Comparison of ENCODE assay signal across 8 cellular contexts in the genomic region with DNA sequence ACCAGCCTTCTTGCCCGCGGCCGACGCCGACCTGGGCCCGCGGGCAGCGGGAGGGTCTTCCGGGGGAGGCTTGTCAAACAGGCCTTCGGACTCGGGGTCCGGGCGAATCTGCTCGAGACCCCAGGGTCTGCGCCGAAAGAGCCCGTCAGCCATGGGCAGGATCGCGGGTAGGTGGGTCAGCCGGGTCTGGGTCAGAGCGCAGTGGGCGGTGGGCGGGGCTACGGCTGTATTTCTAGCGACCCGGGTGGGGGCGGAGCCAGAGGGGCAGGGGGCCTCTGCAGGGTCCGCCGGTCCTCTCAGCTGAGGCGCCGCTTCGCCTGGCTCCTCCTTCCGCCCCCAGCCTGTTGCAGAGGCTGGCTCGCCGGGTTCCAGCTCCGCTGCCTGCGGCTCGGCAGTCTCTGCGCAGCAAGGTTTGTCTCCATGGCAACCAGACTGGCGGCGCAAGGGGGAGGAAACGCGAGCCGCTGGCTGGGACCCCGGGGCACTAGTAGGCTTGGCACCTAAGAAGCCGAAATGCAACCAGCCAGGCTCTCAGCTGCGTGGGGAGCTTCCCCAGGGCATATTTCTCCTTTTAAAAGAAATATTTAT. TPM values are rescaled to one million over a fixed set of nuclear protein-coding genes. Genes with fewer than 3 reads are reported as not detected.
DNase-seq lines count a peak whose midpoint lies in the region; ATAC-seq lines count a peak whose summit lies in the region.

No MANE protein-coding gene starts in this region.

- peak overlapping the region in 1 of 2 donors; percentile 42 for H3K9ac ChIP-seq in stomach smooth muscle (ENCODE audit: low read length in 2 of 2)

- H3K4me3 ChIP-seq in SJCRH30: peak overlapping the region; percentile 65
- peak overlapping the region; percentile 69 to 76 for H3K4me3 ChIP-seq in stomach smooth muscle (ENCODE audit: low read length in 2 of 2)

- peak; percentile 84 to 96 for ATAC-seq in activated naive CD4-positive, alpha-beta T cell treated with anti-CD3 and anti-CD28 coated beads, Interleukin-2, amount 50 U/mL, for 72 hours
- ATAC-seq in GM21515 (IDR thresholded peaks at IDR 0.05; ENCODE audit: unreplicated experiment): no peak

- no peaks in the 10 kb centered on the region for H3K36me3 Mint-ChIP-seq in activated naive CD4-positive, alpha-beta T cell treated with anti-CD3 and anti-CD28 coated beads, Interleukin-2, amount 50 U/mL, for 72 hours

- no peaks in the 10 kb centered on the region for H3K36me3 ChIP-seq in SJCRH30
- H3K36me3 ChIP-seq in stomach smooth muscle (ENCODE audit: control insufficient read depth in 2 of 2, insufficient read depth in 2 of 2, low read length in 2 of 2): no peaks in the 10 kb centered on the region

- H3K27ac Mint-ChIP-seq in activated naive CD4-positive, alpha-beta T cell treated with anti-CD3 and anti-CD28 coated beads, Interleukin-2, amount 50 U/mL, for 72 hours: no peak overlapping the region

- H3K27ac ChIP-seq in SJCRH30 (no peak overlapping the region), stomach smooth muscle (ENCODE audit: low read length) (no peak overlapping the region)

- H3K4me1 ChIP-seq in SJCRH30 (no peaks in the 10 kb centered on the region), stomach smooth muscle (ENCODE audit: control insufficient read depth, insufficient read depth, low read length) (peaks cover 17% of the 10 kb centered on the region)

- H3K9me3 ChIP-seq in SJCRH30 (replicated peaks) (no peaks in the 10 kb centered on the region), stomach smooth muscle (ENCODE audit: control insufficient read depth in 2 of 2, low read length in 2 of 2) (no peaks in the 10 kb centered on the region)

- no peaks in the 10 kb centered on the region for H3K27me3 ChIP-seq in SJCRH30
- H3K27me3 ChIP-seq in stomach smooth muscle (ENCODE audit: control insufficient read depth in 1 of 2, insufficient read depth in 2 of 2, low read length in 2 of 2): peaks cover 2 to 23% of the 10 kb centered on the region in 2 donors

- no peaks in the 10 kb centered on the region for H3K9me3 Mint-ChIP-seq in activated naive CD4-positive, alpha-beta T cell treated with anti-CD3 and anti-CD28 coated beads, Interleukin-2, amount 50 U/mL, for 72 hours

- peak; percentile 51 for DNase-seq in DMS 273 treated with DMSO at 0.1 percent for 48 hours (lab: John Stamatoyannopoulos, UW)
- DNase-seq in Kasumi-1 (lab: John Stamatoyannopoulos, UW): peak; percentile 24 to 32
- peak; percentile 92 to 93 for DNase-seq in SJCRH30
- DNase-seq in activated naive CD4-positive, alpha-beta T cell treated with anti-CD3 and anti-CD28 coated beads, Interleukin-2, amount 50 U/mL, for 72 hours (ENCODE audit: low spot score in 2 of 2): peak in 1 of 2 donors; percentile 69
- DNase-seq in glomerular visceral epithelial cell (ENCODE audit: extremely low spot score): peak; percentile 72
- DNase-seq in nucleus accumbens (lab: John Stamatoyannopoulos, UW): peak; percentile 14 to 96 (median 80)

RNA-seq across cellular contexts. Expression of gene MIS12, which starts 14.5 kb away (rescaled TPM):
- total RNA-seq in SJCRH30 (2014; rRNA removed; shearing (Covaris generic)): 21.4 and 27.2 TPM in 2 replicates
- total RNA-seq in activated naive CD4-positive, alpha-beta T cell treated with anti-CD3 and anti-CD28 coated beads, Interleukin-2, amount 50 U/mL, for 72 hours: 10 to 100 TPM; 26.4 to 46.6 TPM

RNA-seq across cellular contexts. Expression of gene DERL2, which starts 14.9 kb away (rescaled TPM):
- total RNA-seq in SJCRH30 (2014; rRNA removed; shearing (Covaris generic)): 36.7 and 53.3 TPM in 2 replicates
- 10 to 100 TPM; 58.3 to 63.8 TPM for total RNA-seq in activated naive CD4-positive, alpha-beta T cell treated with anti-CD3 and anti-CD28 coated beads, Interleukin-2, amount 50 U/mL, for 72 hours

RNA-seq across cellular contexts. Expression of gene DHX33, which starts 32.1 kb away (rescaled TPM):
- total RNA-seq in SJCRH30 (2014; rRNA removed; shearing (Covaris generic)): 13.3 and 15.2 TPM in 2 replicates
- 10 to 100 TPM; 15.8 to 32.7 TPM for total RNA-seq in activated naive CD4-positive, alpha-beta T cell treated with anti-CD3 and anti-CD28 coated beads, Interleukin-2, amount 50 U/mL, for 72 hours
